11 cellular contexts compared by ENCODE assay signal in genomic region chr16:24645739-24646645, GRCh38.
DNase-seq lines count a peak whose midpoint lies in the region; ATAC-seq and TF ChIP-seq lines count a peak whose summit lies in the region.
"Had no signal": no experiment of that assay in that cellular context is flagged by ENCODE, and none has a peak within 500 bp of the region (broad histone marks: within the 10 kb centered on the region; RNA-seq: fewer than 3 reads in every experiment).

No MANE protein-coding gene starts in this region.

- H3K4me1 ChIP-seq in colonic mucosa (no peaks in the 10 kb centered on the region), upper lobe of right lung (no peaks in the 10 kb centered on the region), Caco-2 (no peaks in the 10 kb centered on the region)
- H3K4me1 ChIP-seq: prostate gland had no signal

- BruUV-seq in Caco-2 (replicated peaks; lab: Mats Ljungman, UMichigan), result no TSS peak

- ATAC-seq in upper lobe of right lung (no peak), HG03095 (IDR thresholded peaks at IDR 0.05; ENCODE audit: unreplicated experiment) (no peak)

- no peaks in the 10 kb centered on the region for H3K36me3 ChIP-seq in colonic mucosa
- no peaks in the 10 kb centered on the region for H3K36me3 ChIP-seq in upper lobe of right lung
- no peaks in the 10 kb centered on the region for H3K36me3 ChIP-seq in Caco-2 (ENCODE audit: control insufficient read depth, insufficient read depth, low read length)
- H3K36me3 ChIP-seq: prostate gland had no signal

- no peak overlapping the region for H3K9ac ChIP-seq in colonic mucosa (ENCODE audit: low read depth in 2 of 2, low read length in 2 of 2)

- CTCF ChIA-PET in AG04449 (lab: Yijun Ruan, JAX) (interaction anchor here (1.2 kb wide), 2 partner anchors 13 to 67 kb away, joined by 3 to 4 read pairs; no protein-coding TSS in a partner anchor), Caco-2 (lab: Charles Lee) (no interaction called here)

- H3K27me3 Mint-ChIP-seq in Caco-2 (ENCODE audit: insufficient read depth, unreplicated experiment), result peaks cover 4% of the 10 kb centered on the region

- no peaks in the 10 kb centered on the region for H3K36me3 Mint-ChIP-seq in Caco-2 (ENCODE audit: insufficient read depth, unreplicated experiment)

- no peak overlapping the region for H3K4me3 Mint-ChIP-seq in Caco-2 (ENCODE audit: unreplicated experiment)

- DNase-seq in AG04449 (ENCODE audit: low read depth, low spot score) (peak; percentile 98), M059J (ENCODE audit: low read depth) (peak; percentile 99), colonic mucosa (peak; percentile 22), lung microvascular endothelial cell (ENCODE audit: low read depth in 2 of 2) (peak; percentile 96 to 98), upper lobe of right lung (no peak), Caco-2 (no peak), NCI-H187 (lab: John Stamatoyannopoulos, UW) (no peak)
- DNase-seq: activated CD8-positive, alpha-beta memory T cell treated with anti-CD3 and anti-CD28 coated beads, Interleukin-2, amount 50 U/mL, for 4 hours had no signal

- H3K4me3 ChIP-seq in AG04449 (ENCODE audit: low read depth, low read length) (no peak overlapping the region), colonic mucosa (no peak overlapping the region), upper lobe of right lung (no peak overlapping the region), Caco-2 (ENCODE audit: low read depth, low read length) (no peak overlapping the region)
- H3K4me3 ChIP-seq: prostate gland had no signal

- H3K4me1 Mint-ChIP-seq in Caco-2 (ENCODE audit: low read depth, unreplicated experiment), result no peaks in the 10 kb centered on the region

- TF ChIP-seq CTCF in AG04449 (IDR thresholded peaks at IDR 0.05; ENCODE audit: insufficient read depth, low read length, missing control alignments), result no peak
- no peak for TF ChIP-seq CTCF in colonic mucosa (IDR thresholded peaks at IDR 0.05)
- TF ChIP-seq CTCF in upper lobe of right lung (IDR thresholded peaks at IDR 0.05), result no peak
- no peak for TF ChIP-seq CTCF in Caco-2 (IDR thresholded peaks at IDR 0.05; ENCODE audit: insufficient read depth in 1 of 2, low read depth in 1 of 2, low read length in 1 of 2, severe bottlenecking in 1 of 2, unreplicated experiment in 1 of 2)

- H3K27me3 ChIP-seq in colonic mucosa (no peaks in the 10 kb centered on the region), upper lobe of right lung (no peaks in the 10 kb centered on the region), Caco-2 (replicated peaks; ENCODE audit: control insufficient read depth, insufficient read depth, low read length) (no peaks in the 10 kb centered on the region; the same call in 1 of the 2 replicates)

- no peaks in the 10 kb centered on the region for H3K9me3 Mint-ChIP-seq in Caco-2 (ENCODE audit: unreplicated experiment)

- POLR2A ChIA-PET in AG04449 (lab: Yijun Ruan, JAX) (interaction anchor here (0.6 to 1.7 kb wide), 2 partner anchors 12 to 24 kb away, joined by 3 to 11 read pairs; no protein-coding TSS in a partner anchor), Caco-2 (lab: Charles Lee) (no interaction called here)

- H3K27ac ChIP-seq in colonic mucosa, result no peak overlapping the region
- H3K27ac ChIP-seq in upper lobe of right lung, result no peak overlapping the region
- H3K27ac ChIP-seq: HL-60 had no signal

- H3K27ac Mint-ChIP-seq in Caco-2 (ENCODE audit: unreplicated experiment), result no peak overlapping the region

- intact Hi-C loops in colonic mucosa (cut with DNase I) (no loop called here), upper lobe of right lung (cut with DNase I) (no loop called here), Caco-2 (cut with micrococcal nuclease; ENCODE audit: unreplicated experiment) (no loop called here)

- no peaks in the 10 kb centered on the region for H3K9me3 ChIP-seq in colonic mucosa
- no peaks in the 10 kb centered on the region for H3K9me3 ChIP-seq in upper lobe of right lung
- H3K9me3 ChIP-seq in Caco-2, result no peaks in the 10 kb centered on the region
- H3K9me3 ChIP-seq: prostate gland had no signal

Comparison
In these comparisons a context has a peak if more than half of its experiments do, and no peak if none do; other contexts are left out.
1. DNase-seq: peak in AG04449 (single experiment), M059J (single experiment), colonic mucosa (single experiment) and lung microvascular endothelial cell (2 of 2); none in upper lobe of right lung (single experiment), Caco-2 (0 of 2) and NCI-H187 (0 of 2).